Comparison of ENCODE assay signal across 1 cellular context in genomic region chr1:203459671-203460201, GRCh38.
A peak's percentile ranks its signal among the peaks of the same experiment; 100 is the strongest.
TF ChIP-seq lines count a peak whose summit lies in the region.

No MANE protein-coding gene starts in this region.

TF ChIP-seq in HepG2, 621 proteins besides CTCF, POLR2A, EP300 and RAD21:
- TF ChIP-seq USF2 (IDR thresholded peaks at IDR 0.05; ENCODE audit: low read depth, low read length) (0 out of 2 replicates have a peak, but pooled peaks have one; percentile 38), USF2 (CRISPR knock-in tag; IDR thresholded peaks at IDR 0.05; ENCODE audit: borderline replicate concordance) (no peak), ZNF430 (CRISPR knock-in tag; IDR thresholded peaks at IDR 0.05) (no peak)
